23 cellular contexts compared by ENCODE assay signal in genomic region chr3:45673273-45673672, GRCh38.
"Had no signal": no experiment of that assay in that cellular context is flagged by ENCODE, and none has a peak within 500 bp of the region (broad histone marks: within the 10 kb centered on the region; RNA-seq: fewer than 3 reads in every experiment).

No MANE protein-coding gene starts in this region.

- DNase-seq: activated CD4-positive, alpha-beta memory T cell treated with anti-CD3 and anti-CD28 coated beads, Interleukin-2, amount 10 ng/mL, durations not matched to agents 7 days and 5 days; activated CD4-positive, alpha-beta T cell treated with anti-CD3 and anti-CD28 coated beads for 1 hour; activated naive CD4-positive, alpha-beta T cell treated with Interleukin-2 at 50 U/mL for 16 hours; activated T-cell treated with anti-CD3 and anti-CD28 coated beads, Interleukin-2, amount 50 U/mL, for 24 hours; body of pancreas; erythroblast; foreskin fibroblast; immature natural killer cell; lower lobe of right lung; naive B cell; nucleus accumbens; right cardiac atrium; stimulated activated CD4-positive, alpha-beta T cell treated with anti-CD3 and anti-CD28 coated beads, Interleukin-12 subunit alpha, Interleukin-12 subunit beta, amount 100 ng/mL, for 4 hours; stimulated activated CD4-positive, alpha-beta T cell treated with anti-CD3 and anti-CD28 coated beads, Interleukin-4, amount 100 ng/mL, for 4 hours; stomach; trophoblast cell; WERI-Rb-1 had no signal

- H3K9me3 Mint-ChIP-seq: activated CD4-positive, alpha-beta memory T cell treated with anti-CD3 and anti-CD28 coated beads, Interleukin-2, amount 10 ng/mL, durations not matched to agents 7 days and 5 days; activated T-cell treated with anti-CD3 and anti-CD28 coated beads, Interleukin-2, amount 50 U/mL, for 24 hours; activated T-helper 2 cell treated with anti-CD3 and anti-CD28 coated beads, Interferon-gamma antibody, Interleukin-2, Interleukin-4, amounts not matched to agents 10 μg/mL and 5 μg/mL and 100 μg/mL, durations not matched to agents 14 hours and 24 hours and 36 hours; immature natural killer cell; naive B cell had no signal

- H3K27me3 ChIP-seq: body of pancreas, cardiac muscle cell, stomach, suprapubic skin, vagina had no signal

- ATAC-seq: body of pancreas, left lobe of liver, lower lobe of right lung, right cardiac atrium had no signal

- H3K27ac Mint-ChIP-seq: activated CD4-positive, alpha-beta memory T cell treated with anti-CD3 and anti-CD28 coated beads, Interleukin-2, amount 10 ng/mL, durations not matched to agents 7 days and 5 days; activated T-cell treated with anti-CD3 and anti-CD28 coated beads, Interleukin-2, amount 50 U/mL, for 24 hours; activated T-helper 2 cell treated with anti-CD3 and anti-CD28 coated beads, Interferon-gamma antibody, Interleukin-2, Interleukin-4, amounts not matched to agents 10 μg/mL and 5 μg/mL and 100 μg/mL, durations not matched to agents 14 hours and 24 hours and 36 hours had no signal

- H3K4me1 ChIP-seq: body of pancreas had no signal

- H3K4me3 Mint-ChIP-seq: activated CD4-positive, alpha-beta memory T cell treated with anti-CD3 and anti-CD28 coated beads, Interleukin-2, amount 10 ng/mL, durations not matched to agents 7 days and 5 days; activated T-cell treated with anti-CD3 and anti-CD28 coated beads, Interleukin-2, amount 50 U/mL, for 24 hours; immature natural killer cell; naive B cell had no signal

- H3K4me3 ChIP-seq: body of pancreas, cardiac muscle cell, lower lobe of right lung, stomach, suprapubic skin, vagina had no signal

- H3K79me2 ChIP-seq: parathyroid adenoma had no signal

- H3K27ac ChIP-seq: body of pancreas, cardiac muscle cell, lower lobe of right lung, parathyroid adenoma, stomach, suprapubic skin, WERI-Rb-1 had no signal

- H3K9me3 ChIP-seq: body of pancreas, lower lobe of right lung, stomach, suprapubic skin, vagina had no signal

- H2AFZ ChIP-seq: parathyroid adenoma had no signal

- H3K27me3 Mint-ChIP-seq: activated CD4-positive, alpha-beta memory T cell treated with anti-CD3 and anti-CD28 coated beads, Interleukin-2, amount 10 ng/mL, durations not matched to agents 7 days and 5 days; activated T-cell treated with anti-CD3 and anti-CD28 coated beads, Interleukin-2, amount 50 U/mL, for 24 hours; naive B cell had no signal
